ENCODE assay signal across 1 cellular context in the genomic region with DNA sequence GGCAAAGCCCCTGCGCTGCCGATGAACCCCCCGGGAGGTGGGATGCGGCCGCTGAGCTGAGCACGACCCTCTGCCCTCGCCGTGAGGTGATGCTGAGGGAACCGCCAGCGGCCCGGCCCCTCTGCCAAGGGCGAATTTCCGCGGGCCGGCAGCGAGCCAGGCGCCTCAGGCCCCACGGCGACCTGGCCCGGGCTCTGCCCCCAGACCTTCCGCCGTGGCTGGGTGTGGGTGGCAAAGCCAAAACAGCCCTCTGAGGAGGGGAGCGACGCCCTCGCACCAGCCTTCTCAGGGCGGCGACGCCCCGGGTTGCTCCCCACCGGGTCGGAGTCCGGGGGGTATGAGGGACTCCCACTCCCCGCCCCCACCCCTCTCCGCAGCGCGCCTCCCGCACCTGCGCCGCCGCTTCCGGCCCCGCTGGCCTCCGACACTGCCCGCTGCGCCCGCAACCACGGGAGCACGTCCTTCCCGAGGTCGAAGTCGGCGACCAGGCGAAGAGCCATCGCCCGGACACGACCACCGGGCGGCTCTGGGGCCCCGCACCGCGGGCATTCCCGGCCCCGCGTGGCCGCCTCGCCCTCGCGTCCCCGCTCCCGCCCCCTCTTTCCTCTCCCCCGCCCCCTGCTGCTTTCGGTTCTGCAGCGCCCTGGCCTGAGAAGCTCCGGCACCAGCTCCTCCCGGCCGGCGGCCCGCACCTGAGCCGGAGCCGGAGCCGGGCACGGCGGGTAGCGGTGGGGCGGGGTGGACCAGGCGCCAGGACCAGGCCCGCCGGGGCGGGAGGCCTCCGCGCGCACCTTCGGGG.
TF ChIP-seq lines count a peak whose summit lies in the region.

A gene with protein sequence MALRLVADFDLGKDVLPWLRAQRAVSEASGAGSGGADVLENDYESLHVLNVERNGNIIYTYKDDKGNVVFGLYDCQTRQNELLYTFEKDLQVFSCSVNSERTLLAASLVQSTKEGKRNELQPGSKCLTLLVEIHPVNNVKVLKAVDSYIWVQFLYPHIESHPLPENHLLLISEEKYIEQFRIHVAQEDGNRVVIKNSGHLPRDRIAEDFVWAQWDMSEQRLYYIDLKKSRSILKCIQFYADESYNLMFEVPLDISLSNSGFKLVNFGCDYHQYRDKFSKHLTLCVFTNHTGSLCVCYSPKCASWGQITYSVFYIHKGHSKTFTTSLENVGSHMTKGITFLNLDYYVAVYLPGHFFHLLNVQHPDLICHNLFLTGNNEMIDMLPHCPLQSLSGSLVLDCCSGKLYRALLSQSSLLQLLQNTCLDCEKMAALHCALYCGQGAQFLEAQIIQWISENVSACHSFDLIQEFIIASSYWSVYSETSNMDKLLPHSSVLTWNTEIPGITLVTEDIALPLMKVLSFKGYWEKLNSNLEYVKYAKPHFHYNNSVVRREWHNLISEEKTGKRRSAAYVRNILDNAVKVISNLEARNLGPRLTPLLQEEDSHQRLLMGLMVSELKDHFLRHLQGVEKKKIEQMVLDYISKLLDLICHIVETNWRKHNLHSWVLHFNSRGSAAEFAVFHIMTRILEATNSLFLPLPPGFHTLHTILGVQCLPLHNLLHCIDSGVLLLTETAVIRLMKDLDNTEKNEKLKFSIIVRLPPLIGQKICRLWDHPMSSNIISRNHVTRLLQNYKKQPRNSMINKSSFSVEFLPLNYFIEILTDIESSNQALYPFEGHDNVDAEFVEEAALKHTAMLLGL (minus strand): TSS at position 528 of the 799 bp plus-strand sequence. CDS start 28 bp downstream, at position 500.

TF ChIP-seq in HEK293, 187 proteins besides CTCF, POLR2A, EP300 and RAD21 (continued from another document):
- TF ChIP-seq, protein P1, sequence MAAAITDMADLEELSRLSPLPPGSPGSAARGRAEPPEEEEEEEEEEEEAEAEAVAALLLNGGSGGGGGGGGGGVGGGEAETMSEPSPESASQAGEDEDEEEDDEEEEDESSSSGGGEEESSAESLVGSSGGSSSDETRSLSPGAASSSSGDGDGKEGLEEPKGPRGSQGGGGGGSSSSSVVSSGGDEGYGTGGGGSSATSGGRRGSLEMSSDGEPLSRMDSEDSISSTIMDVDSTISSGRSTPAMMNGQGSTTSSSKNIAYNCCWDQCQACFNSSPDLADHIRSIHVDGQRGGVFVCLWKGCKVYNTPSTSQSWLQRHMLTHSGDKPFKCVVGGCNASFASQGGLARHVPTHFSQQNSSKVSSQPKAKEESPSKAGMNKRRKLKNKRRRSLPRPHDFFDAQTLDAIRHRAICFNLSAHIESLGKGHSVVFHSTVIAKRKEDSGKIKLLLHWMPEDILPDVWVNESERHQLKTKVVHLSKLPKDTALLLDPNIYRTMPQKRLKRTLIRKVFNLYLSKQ (tag by site-specific recombination; IDR thresholded peaks at IDR 0.05; ENCODE audit: borderline replicate concordance): no peak
- TF ChIP-seq ZNF121 (tag by site-specific recombination; IDR thresholded peaks at IDR 0.05) (no peak), SCRT1 (tag by site-specific recombination; IDR thresholded peaks at IDR 0.05; ENCODE audit: borderline replicate concordance) (no peak), ZNF341 (tag by site-specific recombination; IDR thresholded peaks at IDR 0.05; ENCODE audit: low read depth) (peak; percentile 74), ZNF596 (tag by site-specific recombination; IDR thresholded peaks at IDR 0.05) (no peak), EGR2 (tag by site-specific recombination; IDR thresholded peaks at IDR 0.05; ENCODE audit: low read depth) (peak; percentile 63), ZNF10 (tag by site-specific recombination; IDR thresholded peaks at IDR 0.05) (peak; percentile 86), ZNF660 (tag by site-specific recombination; IDR thresholded peaks at IDR 0.05) (peak; percentile 53; the same call in 1 of the 2 replicates), ZNF423 (tag by site-specific recombination; IDR thresholded peaks at IDR 0.05) (peak; percentile 81)
- TF ChIP-seq, protein P2, sequence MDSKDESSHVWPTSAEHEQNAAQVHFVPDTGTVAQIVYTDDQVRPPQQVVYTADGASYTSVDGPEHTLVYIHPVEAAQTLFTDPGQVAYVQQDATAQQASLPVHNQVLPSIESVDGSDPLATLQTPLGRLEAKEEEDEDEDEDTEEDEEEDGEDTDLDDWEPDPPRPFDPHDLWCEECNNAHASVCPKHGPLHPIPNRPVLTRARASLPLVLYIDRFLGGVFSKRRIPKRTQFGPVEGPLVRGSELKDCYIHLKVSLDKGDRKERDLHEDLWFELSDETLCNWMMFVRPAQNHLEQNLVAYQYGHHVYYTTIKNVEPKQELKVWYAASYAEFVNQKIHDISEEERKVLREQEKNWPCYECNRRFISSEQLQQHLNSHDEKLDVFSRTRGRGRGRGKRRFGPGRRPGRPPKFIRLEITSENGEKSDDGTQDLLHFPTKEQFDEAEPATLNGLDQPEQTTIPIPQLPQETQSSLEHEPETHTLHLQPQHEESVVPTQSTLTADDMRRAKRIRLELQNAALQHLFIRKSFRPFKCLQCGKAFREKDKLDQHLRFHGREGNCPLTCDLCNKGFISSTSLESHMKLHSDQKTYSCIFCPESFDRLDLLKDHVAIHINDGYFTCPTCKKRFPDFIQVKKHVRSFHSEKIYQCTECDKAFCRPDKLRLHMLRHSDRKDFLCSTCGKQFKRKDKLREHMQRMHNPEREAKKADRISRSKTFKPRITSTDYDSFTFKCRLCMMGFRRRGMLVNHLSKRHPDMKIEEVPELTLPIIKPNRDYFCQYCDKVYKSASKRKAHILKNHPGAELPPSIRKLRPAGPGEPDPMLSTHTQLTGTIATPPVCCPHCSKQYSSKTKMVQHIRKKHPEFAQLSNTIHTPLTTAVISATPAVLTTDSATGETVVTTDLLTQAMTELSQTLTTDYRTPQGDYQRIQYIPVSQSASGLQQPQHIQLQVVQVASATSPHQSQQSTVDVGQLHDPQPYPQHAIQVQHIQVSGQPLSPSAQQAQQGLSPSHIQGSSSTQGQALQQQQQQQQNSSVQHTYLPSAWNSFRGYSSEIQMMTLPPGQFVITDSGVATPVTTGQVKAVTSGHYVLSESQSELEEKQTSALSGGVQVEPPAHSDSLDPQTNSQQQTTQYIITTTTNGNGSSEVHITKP (tag by site-specific recombination; IDR thresholded peaks at IDR 0.05): 0 out of 2 replicates have a peak, but pooled peaks have one; percentile 19
- TF ChIP-seq, protein P3, sequence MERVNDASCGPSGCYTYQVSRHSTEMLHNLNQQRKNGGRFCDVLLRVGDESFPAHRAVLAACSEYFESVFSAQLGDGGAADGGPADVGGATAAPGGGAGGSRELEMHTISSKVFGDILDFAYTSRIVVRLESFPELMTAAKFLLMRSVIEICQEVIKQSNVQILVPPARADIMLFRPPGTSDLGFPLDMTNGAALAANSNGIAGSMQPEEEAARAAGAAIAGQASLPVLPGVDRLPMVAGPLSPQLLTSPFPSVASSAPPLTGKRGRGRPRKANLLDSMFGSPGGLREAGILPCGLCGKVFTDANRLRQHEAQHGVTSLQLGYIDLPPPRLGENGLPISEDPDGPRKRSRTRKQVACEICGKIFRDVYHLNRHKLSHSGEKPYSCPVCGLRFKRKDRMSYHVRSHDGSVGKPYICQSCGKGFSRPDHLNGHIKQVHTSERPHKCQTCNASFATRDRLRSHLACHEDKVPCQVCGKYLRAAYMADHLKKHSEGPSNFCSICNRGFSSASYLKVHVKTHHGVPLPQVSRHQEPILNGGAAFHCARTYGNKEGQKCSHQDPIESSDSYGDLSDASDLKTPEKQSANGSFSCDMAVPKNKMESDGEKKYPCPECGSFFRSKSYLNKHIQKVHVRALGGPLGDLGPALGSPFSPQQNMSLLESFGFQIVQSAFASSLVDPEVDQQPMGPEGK (tag by site-specific recombination; IDR thresholded peaks at IDR 0.05): peak; percentile 67
- TF ChIP-seq, protein P4, sequence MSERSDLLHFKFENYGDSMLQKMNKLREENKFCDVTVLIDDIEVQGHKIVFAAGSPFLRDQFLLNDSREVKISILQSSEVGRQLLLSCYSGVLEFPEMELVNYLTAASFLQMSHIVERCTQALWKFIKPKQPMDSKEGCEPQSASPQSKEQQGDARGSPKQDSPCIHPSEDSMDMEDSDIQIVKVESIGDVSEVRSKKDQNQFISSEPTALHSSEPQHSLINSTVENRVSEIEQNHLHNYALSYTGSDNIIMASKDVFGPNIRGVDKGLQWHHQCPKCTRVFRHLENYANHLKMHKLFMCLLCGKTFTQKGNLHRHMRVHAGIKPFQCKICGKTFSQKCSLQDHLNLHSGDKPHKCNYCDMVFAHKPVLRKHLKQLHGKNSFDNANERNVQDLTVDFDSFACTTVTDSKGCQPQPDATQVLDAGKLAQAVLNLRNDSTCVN (tag by site-specific recombination; optimal IDR thresholded peaks at IDR 0.05): peak; percentile 62
- TF ChIP-seq, protein P5, sequence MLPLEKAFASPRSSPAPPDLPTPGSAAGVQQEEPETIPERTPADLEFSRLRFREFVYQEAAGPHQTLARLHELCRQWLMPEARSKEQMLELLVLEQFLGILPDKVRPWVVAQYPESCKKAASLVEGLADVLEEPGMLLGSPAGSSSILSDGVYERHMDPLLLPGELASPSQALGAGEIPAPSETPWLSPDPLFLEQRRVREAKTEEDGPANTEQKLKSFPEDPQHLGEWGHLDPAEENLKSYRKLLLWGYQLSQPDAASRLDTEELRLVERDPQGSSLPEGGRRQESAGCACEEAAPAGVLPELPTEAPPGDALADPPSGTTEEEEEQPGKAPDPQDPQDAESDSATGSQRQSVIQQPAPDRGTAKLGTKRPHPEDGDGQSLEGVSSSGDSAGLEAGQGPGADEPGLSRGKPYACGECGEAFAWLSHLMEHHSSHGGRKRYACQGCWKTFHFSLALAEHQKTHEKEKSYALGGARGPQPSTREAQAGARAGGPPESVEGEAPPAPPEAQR (tag by site-specific recombination; IDR thresholded peaks at IDR 0.05): no peak
- TF ChIP-seq, protein P6, sequence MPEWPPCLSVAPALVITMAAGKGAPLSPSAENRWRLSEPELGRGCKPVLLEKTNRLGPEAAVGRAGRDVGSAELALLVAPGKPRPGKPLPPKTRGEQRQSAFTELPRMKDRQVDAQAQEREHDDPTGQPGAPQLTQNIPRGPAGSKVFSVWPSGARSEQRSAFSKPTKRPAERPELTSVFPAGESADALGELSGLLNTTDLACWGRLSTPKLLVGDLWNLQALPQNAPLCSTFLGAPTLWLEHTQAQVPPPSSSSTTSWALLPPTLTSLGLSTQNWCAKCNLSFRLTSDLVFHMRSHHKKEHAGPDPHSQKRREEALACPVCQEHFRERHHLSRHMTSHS (tag by site-specific recombination; IDR thresholded peaks at IDR 0.05): no peak
- TF ChIP-seq, protein P7, sequence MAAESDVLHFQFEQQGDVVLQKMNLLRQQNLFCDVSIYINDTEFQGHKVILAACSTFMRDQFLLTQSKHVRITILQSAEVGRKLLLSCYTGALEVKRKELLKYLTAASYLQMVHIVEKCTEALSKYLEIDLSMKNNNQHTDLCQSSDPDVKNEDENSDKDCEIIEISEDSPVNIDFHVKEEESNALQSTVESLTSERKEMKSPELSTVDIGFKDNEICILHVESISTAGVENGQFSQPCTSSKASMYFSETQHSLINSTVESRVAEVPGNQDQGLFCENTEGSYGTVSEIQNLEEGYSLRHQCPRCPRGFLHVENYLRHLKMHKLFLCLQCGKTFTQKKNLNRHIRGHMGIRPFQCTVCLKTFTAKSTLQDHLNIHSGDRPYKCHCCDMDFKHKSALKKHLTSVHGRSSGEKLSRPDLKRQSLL (tag by site-specific recombination; IDR thresholded peaks at IDR 0.05): 0 out of 2 replicates have a peak, but pooled peaks have one; percentile 12
- TF ChIP-seq, protein P8, sequence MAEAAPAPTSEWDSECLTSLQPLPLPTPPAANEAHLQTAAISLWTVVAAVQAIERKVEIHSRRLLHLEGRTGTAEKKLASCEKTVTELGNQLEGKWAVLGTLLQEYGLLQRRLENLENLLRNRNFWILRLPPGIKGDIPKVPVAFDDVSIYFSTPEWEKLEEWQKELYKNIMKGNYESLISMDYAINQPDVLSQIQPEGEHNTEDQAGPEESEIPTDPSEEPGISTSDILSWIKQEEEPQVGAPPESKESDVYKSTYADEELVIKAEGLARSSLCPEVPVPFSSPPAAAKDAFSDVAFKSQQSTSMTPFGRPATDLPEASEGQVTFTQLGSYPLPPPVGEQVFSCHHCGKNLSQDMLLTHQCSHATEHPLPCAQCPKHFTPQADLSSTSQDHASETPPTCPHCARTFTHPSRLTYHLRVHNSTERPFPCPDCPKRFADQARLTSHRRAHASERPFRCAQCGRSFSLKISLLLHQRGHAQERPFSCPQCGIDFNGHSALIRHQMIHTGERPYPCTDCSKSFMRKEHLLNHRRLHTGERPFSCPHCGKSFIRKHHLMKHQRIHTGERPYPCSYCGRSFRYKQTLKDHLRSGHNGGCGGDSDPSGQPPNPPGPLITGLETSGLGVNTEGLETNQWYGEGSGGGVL (tag by site-specific recombination; IDR thresholded peaks at IDR 0.05): 0 out of 2 replicates have a peak, but pooled peaks have one; percentile 40
